ENCODE assay signal across 24 cellular contexts in genomic region chrX:40331766-40332165, GRCh38.
DNase-seq lines count a peak whose midpoint lies in the region; ATAC-seq, FAIRE-seq and TF ChIP-seq lines count a peak whose summit lies in the region.
"Had no signal": no experiment of that assay in that cellular context is flagged by ENCODE, and none has a peak within 500 bp of the region (broad histone marks: within the 10 kb centered on the region; RNA-seq: fewer than 3 reads in every experiment).

No MANE protein-coding gene starts in this region.

- no peak overlapping the region for H3K4me2 ChIP-seq in GM12878 (ENCODE audit: control insufficient read depth, insufficient read depth)
- H3K4me2 ChIP-seq: A549, GM23338 had no signal

- no peak overlapping the region for H3K27ac ChIP-seq in GM12878 (ENCODE audit: control insufficient read depth, insufficient read depth)
- H3K27ac ChIP-seq: A549 had no signal

- no peak for FAIRE-seq in GM12878 (lab: Jason Lieb, UNC)
- FAIRE-seq: A549, G401.6 had no signal

- peak overlapping the region; percentile 7; the same call in 1 of the 2 replicates for H2AFZ ChIP-seq in GM12878 (ENCODE audit: control insufficient read depth, low read depth, low read length)
- H2AFZ ChIP-seq: GM23338 had no signal

- TF ChIP-seq POLR2A in NB4 (IDR thresholded peaks at IDR 0.05; ENCODE audit: extremely low read depth, insufficient read length) (no peak), GM12878 (IDR thresholded peaks at IDR 0.05; ENCODE audit: low read depth, low read length) (no peak)

- DNase-seq in NOMO-1 treated with DMSO at 0.1 percent for 48 hours (lab: John Stamatoyannopoulos, UW; ENCODE audit: unreplicated experiment) (peak; percentile 38), NOMO-1 treated with dmso at 0.1 percent for 144 hours (lab: John Stamatoyannopoulos, UW; ENCODE audit: unreplicated experiment) (no peak), CD1c-positive myeloid dendritic cell (ENCODE audit: extremely low spot score) (peak; percentile 6), NB4 (ENCODE audit: low read depth) (peak; percentile 3), GM12878 (ENCODE audit: low read depth, low spot score) (no peak), midbrain (lab: John Stamatoyannopoulos, UW) (no peak), posterior cingulate gyrus (no peak)
- no peak for DNase-seq in activated T-cell treated with anti-CD3 and anti-CD28 coated beads, Interleukin-2, amount 50 U/mL, for 4 hours
- DNase-seq: 8988T; ACHN; AML-193; BE2C; Calu3; CD4-positive, alpha-beta memory T cell; COR-L47; DMS153; DND-41; H9 had no signal

- no peaks in the 10 kb centered on the region for H3K36me3 Mint-ChIP-seq in activated T-cell treated with anti-CD3 and anti-CD28 coated beads, Interleukin-2, amount 50 U/mL, for 4 hours (ENCODE audit: insufficient read depth)
- H3K36me3 Mint-ChIP-seq: CD14-positive monocyte; CD4-positive, alpha-beta memory T cell had no signal

- POLR2A ChIA-PET in GM12878 (lab: Charles Lee): no interaction called here

- H3K4me1 ChIP-seq in GM12878 (ENCODE audit: control insufficient read depth, insufficient read depth, low read length): no peaks in the 10 kb centered on the region
- H3K4me1 ChIP-seq: A549, BE2C had no signal

- no peak for ATAC-seq in GM12878
- ATAC-seq in activated T-cell treated with anti-CD3 and anti-CD28 coated beads, Interleukin-2, amount 50 U/mL, for 4 hours: no peak
- ATAC-seq: A549, GM23338, HCT116 had no signal

- no peaks in the 10 kb centered on the region for H3K9me3 Mint-ChIP-seq in activated T-cell treated with anti-CD3 and anti-CD28 coated beads, Interleukin-2, amount 50 U/mL, for 4 hours

- 19% methylated on average over 5 of the region's 5 CpGs for WGBS in GM12878 (ENCODE audit: insufficient coverage, insufficient replicate concordance, low lambda C conversion rate, missing lambda C conversion rate)

- no peaks in the 10 kb centered on the region for H3K27me3 Mint-ChIP-seq in activated T-cell treated with anti-CD3 and anti-CD28 coated beads, Interleukin-2, amount 50 U/mL, for 4 hours (ENCODE audit: low read depth)
- H3K27me3 Mint-ChIP-seq: CD4-positive, alpha-beta memory T cell had no signal

- H3K36me3 ChIP-seq in GM12878 (ENCODE audit: control insufficient read depth in 2 of 2, insufficient read depth in 2 of 2, low read length in 1 of 2): no peaks in the 10 kb centered on the region
- H3K36me3 ChIP-seq: BE2C; BLaER1 treated with 17β-estradiol and CSF1 and Interleukin-3, amounts not matched to agents 10 nM and 100 nM had no signal

- H3K79me2 ChIP-seq in GM12878 (ENCODE audit: control insufficient read depth, insufficient read depth, low read length): no peaks in the 10 kb centered on the region

- CTCF ChIA-PET in GM12878 (lab: Yijun Ruan, JAX): no interaction called here

- BruUV-seq in GM12878 (replicated peaks; lab: Mats Ljungman, UMichigan): no TSS peak

- H3K4me3 ChIP-seq in NB4 (ENCODE audit: low read depth, low read length) (no peak overlapping the region), GM12878 (no peak overlapping the region)
- H3K4me3 ChIP-seq: A549; BLaER1 treated with 17β-estradiol and CSF1 and Interleukin-3, amounts not matched to agents 10 nM and 100 nM; GM23338 had no signal

- H3K9ac ChIP-seq in GM12878 (ENCODE audit: control insufficient read depth, insufficient read depth, low read length): no peak overlapping the region
- H3K9ac ChIP-seq: BLaER1 treated with 17β-estradiol and CSF1 and Interleukin-3, amounts not matched to agents 10 nM and 100 nM had no signal

- TF ChIP-seq EP300 in GM12878 (IDR thresholded peaks at IDR 0.05; ENCODE audit: borderline replicate concordance in 1 of 2, control insufficient read depth in 1 of 2, low read depth in 2 of 2, low read length in 2 of 2): no peak

- H3K4me3 Mint-ChIP-seq in activated T-cell treated with anti-CD3 and anti-CD28 coated beads, Interleukin-2, amount 50 U/mL, for 4 hours: no peak overlapping the region
- H3K4me3 Mint-ChIP-seq: CD14-positive monocyte; CD4-positive, alpha-beta memory T cell; GM23338; H9 had no signal

- RAD21 ChIA-PET in GM12878 (lab: Charles Lee; ENCODE audit: unreplicated experiment): no interaction called here

- no peaks in the 10 kb centered on the region for H3K27me3 ChIP-seq in GM12878 (replicated peaks in 1 of 2; ENCODE audit: control insufficient read depth in 2 of 2, insufficient read depth in 2 of 2, low read length in 1 of 2)
- H3K27me3 ChIP-seq: BE2C; BLaER1 treated with 17β-estradiol and CSF1 and Interleukin-3, amounts not matched to agents 10 nM and 100 nM had no signal

- TF ChIP-seq CTCF in NB4 (IDR thresholded peaks at IDR 0.05; ENCODE audit: low read depth, low read length) (no peak), GM12878 (IDR thresholded peaks at IDR 0.05 in 2 of 3, conservative IDR thresholded peaks at IDR 0.05 in 1 of 3; ENCODE audit: control insufficient read depth in 2 of 3, extremely low read depth in 1 of 3, insufficient read depth in 1 of 3, low read depth in 3 of 3, low read length in 3 of 3) (no peak)

- in situ Hi-C loops in GM12878 (cut with MboI): no loop called here

- intact Hi-C loops in GM12878 (cut with micrococcal nuclease; ENCODE audit: unreplicated experiment): no loop called here
- intact Hi-C loops in posterior cingulate gyrus (cut with DNase I): no loop called here

- H4K20me1 ChIP-seq in GM12878 (ENCODE audit: control insufficient read depth, insufficient read depth): no peaks in the 10 kb centered on the region
- H4K20me1 ChIP-seq: BLaER1 treated with 17β-estradiol and CSF1 and Interleukin-3, amounts not matched to agents 10 nM and 100 nM had no signal

- no peak for TF ChIP-seq RAD21 in GM12878 (IDR thresholded peaks at IDR 0.05; ENCODE audit: insufficient read depth, low read depth, low read length)

- SMC1A ChIA-PET in GM12878 (lab: Charles Lee; ENCODE audit: uncharacterized antibody, unreplicated experiment): no interaction called here

- peaks cover 4% of the 10 kb centered on the region for H3K4me1 Mint-ChIP-seq in activated T-cell treated with anti-CD3 and anti-CD28 coated beads, Interleukin-2, amount 50 U/mL, for 4 hours (ENCODE audit: low read depth)

- no peaks in the 10 kb centered on the region; the same call in 2 of the 3 replicates for H3K9me3 ChIP-seq in GM12878 (replicated peaks; ENCODE audit: control insufficient read depth, insufficient read depth, low read length)
- H3K9me3 ChIP-seq: A549, BE2C had no signal

TF ChIP-seq in GM12878, 131 proteins besides CTCF, POLR2A, EP300 and RAD21:
- no peak for TF ChIP-seq KLF5 (IDR thresholded peaks at IDR 0.05; ENCODE audit: partially characterized antibody)
- no peak for TF ChIP-seq SUZ12 (IDR thresholded peaks at IDR 0.05; ENCODE audit: unreplicated experiment)
- no peak for TF ChIP-seq SMARCA5 (IDR thresholded peaks at IDR 0.05)
- no peak for TF ChIP-seq MTA3 (IDR thresholded peaks at IDR 0.05; ENCODE audit: borderline replicate concordance, low read length)
- TF ChIP-seq RB1 (IDR thresholded peaks at IDR 0.05; ENCODE audit: borderline replicate concordance): no peak
- no peak for TF ChIP-seq ZNF622 (IDR thresholded peaks at IDR 0.05)
- no peak for TF ChIP-seq POLR2AphosphoS5 (IDR thresholded peaks at IDR 0.05; ENCODE audit: low read length)
- TF ChIP-seq, protein P1, sequence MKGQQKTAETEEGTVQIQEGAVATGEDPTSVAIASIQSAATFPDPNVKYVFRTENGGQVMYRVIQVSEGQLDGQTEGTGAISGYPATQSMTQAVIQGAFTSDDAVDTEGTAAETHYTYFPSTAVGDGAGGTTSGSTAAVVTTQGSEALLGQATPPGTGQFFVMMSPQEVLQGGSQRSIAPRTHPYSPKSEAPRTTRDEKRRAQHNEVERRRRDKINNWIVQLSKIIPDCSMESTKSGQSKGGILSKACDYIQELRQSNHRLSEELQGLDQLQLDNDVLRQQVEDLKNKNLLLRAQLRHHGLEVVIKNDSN (IDR thresholded peaks at IDR 0.05; ENCODE audit: borderline replicate concordance, extremely low read length, insufficient read depth, low read depth, low read length): no peak
- no peak for TF ChIP-seq NFXL1 (IDR thresholded peaks at IDR 0.05; ENCODE audit: borderline replicate concordance)
- no peak for TF ChIP-seq EED (IDR thresholded peaks at IDR 0.05; ENCODE audit: low read depth)
TF ChIP-seq in GM12878: peak in this region for 0.

Comparison
In these comparisons a context has a peak if more than half of its experiments do, and no peak if none do; other contexts are left out.
1. DNase-seq: peak in NOMO-1 treated with DMSO at 0.1 percent for 48 hours (single experiment), CD1c-positive myeloid dendritic cell (single experiment) and NB4 (single experiment); none in NOMO-1 treated with dmso at 0.1 percent for 144 hours (single experiment), GM12878 (single experiment), midbrain (single experiment), posterior cingulate gyrus (0 of 10) and activated T-cell treated with anti-CD3 and anti-CD28 coated beads, Interleukin-2, amount 50 U/mL, for 4 hours (single experiment).